ENCODE assay signal across 1 cellular context in genomic region chr6:4925580-4925979, GRCh38.
TF ChIP-seq lines count a peak whose summit lies in the region.

No MANE protein-coding gene starts in this region.

TF ChIP-seq in GM12878, 131 proteins besides CTCF, POLR2A, EP300 and RAD21 (continued from another document):
- no peak for TF ChIP-seq E2F8 (IDR thresholded peaks at IDR 0.05; ENCODE audit: low read depth, partially characterized antibody)
- no peak for TF ChIP-seq RBBP5 (conservative IDR thresholded peaks at IDR 0.05)
- no peak for TF ChIP-seq BMI1 (IDR thresholded peaks at IDR 0.05; ENCODE audit: borderline replicate concordance)
TF ChIP-seq in GM12878: peak in this region for 0.
